8 cellular contexts compared by ENCODE assay signal in the genomic region with DNA sequence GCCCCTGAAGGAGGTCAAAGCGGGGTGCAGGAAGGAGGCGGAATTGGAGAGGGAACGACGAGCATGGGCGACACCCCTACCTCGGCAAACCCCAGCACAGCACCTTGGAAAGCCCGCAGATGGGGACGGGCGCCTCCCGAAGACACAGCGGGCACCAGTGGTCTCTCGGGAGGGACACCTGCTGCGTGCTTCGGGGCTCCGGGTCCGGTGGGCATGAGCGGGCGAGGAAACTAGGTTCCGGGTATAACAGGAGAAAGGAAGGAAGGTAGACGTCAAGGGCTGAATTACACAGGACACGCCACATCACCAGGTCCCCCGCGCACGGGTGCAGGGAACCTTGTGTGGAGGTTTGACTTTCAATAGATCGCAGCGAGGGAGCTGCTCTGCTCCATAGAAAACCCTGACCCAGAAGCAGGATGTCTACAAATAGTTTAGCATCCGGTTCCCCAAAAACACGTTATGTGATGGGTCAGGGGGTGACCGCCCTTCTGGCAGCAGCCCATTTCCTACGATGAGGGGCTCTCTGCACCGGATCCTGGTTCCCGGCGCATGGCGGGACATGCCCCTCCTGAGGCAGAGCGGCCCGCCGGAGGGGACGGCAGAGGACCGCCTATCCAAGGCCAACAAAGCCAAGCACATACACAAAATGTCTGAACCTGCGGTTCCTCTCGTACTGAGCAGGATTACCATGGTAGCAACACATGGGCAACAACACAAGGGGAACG.
A peak's percentile ranks its signal among the peaks of the same experiment; 100 is the strongest.
DNase-seq lines count a peak whose midpoint lies in the region; ATAC-seq, FAIRE-seq and TF ChIP-seq lines count a peak whose summit lies in the region.

No MANE protein-coding gene starts in this region.

- no peak overlapping the region for H3K27ac ChIP-seq in astrocyte (ENCODE audit: low read depth, low read length)
- H3K27ac ChIP-seq in psoas muscle, result no peak overlapping the region

- 40 to 59% (median 44%) methylated on average over 42 of the region's 42 CpGs for WGBS in psoas muscle, 3 donors

- peaks cover 17% of the 10 kb centered on the region for H3K9me3 Mint-ChIP-seq in astrocyte (ENCODE audit: unreplicated experiment)

- no peaks in the 10 kb centered on the region for H3K79me2 ChIP-seq in astrocyte (ENCODE audit: insufficient read depth, low read length)

- no peak overlapping the region for H3K27ac Mint-ChIP-seq in astrocyte (ENCODE audit: unreplicated experiment)

- DNase-seq in astrocyte (ENCODE audit: low read depth) (no peak), psoas muscle (no peak), GOT3 (lab: John Stamatoyannopoulos, UW) (no peak), NCI-H226 (no peak), COLO668 (lab: John Stamatoyannopoulos, UW; ENCODE audit: unreplicated experiment) (no peak)

- H3K36me3 ChIP-seq in astrocyte (ENCODE audit: insufficient read depth, low read length) (no peaks in the 10 kb centered on the region), psoas muscle (ENCODE audit: insufficient read depth in 1 of 2, low read depth in 1 of 2) (no peaks in the 10 kb centered on the region)

- intact Hi-C loops in psoas muscle (cut with DNase I), result loop anchor here (5.0 kb wide), 1 partner anchor 97 kb away; no protein-coding TSS in a partner anchor

- ATAC-seq in GM18873 (IDR thresholded peaks at IDR 0.05; ENCODE audit: low FRiP score, unreplicated experiment) (peak; percentile 17), HG03139 (IDR thresholded peaks at IDR 0.05; ENCODE audit: unreplicated experiment) (peak; percentile 14), psoas muscle (no peak), GM18511 (IDR thresholded peaks at IDR 0.05; ENCODE audit: unreplicated experiment) (no peak)

- H3K4me3 ChIP-seq in astrocyte (ENCODE audit: insufficient read depth, low read depth, low read length) (no peak overlapping the region), psoas muscle (peak overlapping the region; percentile 58)

- no peak for TF ChIP-seq CTCF in astrocyte (IDR thresholded peaks at IDR 0.05; ENCODE audit: insufficient read depth, low read depth, low read length)
- TF ChIP-seq CTCF in psoas muscle (IDR thresholded peaks at IDR 0.05), result no peak

- no peaks in the 10 kb centered on the region for H3K27me3 Mint-ChIP-seq in astrocyte (ENCODE audit: low read depth, unreplicated experiment)

- H3K27me3 ChIP-seq in astrocyte (ENCODE audit: insufficient read depth, low read length), result no peaks in the 10 kb centered on the region
- H3K27me3 ChIP-seq in psoas muscle (ENCODE audit: insufficient read depth in 3 of 3, low read length in 2 of 3), result peaks cover 0 to 10% (median 8%) of the 10 kb centered on the region in 3 donors

- H2AFZ ChIP-seq in astrocyte (ENCODE audit: low read depth, low read length), result no peak overlapping the region

- peak overlapping the region; percentile 22 for H3K4me2 ChIP-seq in astrocyte (ENCODE audit: low read length)

- no peaks in the 10 kb centered on the region for H3K4me1 ChIP-seq in astrocyte (ENCODE audit: insufficient read depth, low read length)
- no peaks in the 10 kb centered on the region for H3K4me1 ChIP-seq in psoas muscle

- no peak overlapping the region for H3K9ac ChIP-seq in astrocyte (ENCODE audit: low read length)

- no peak overlapping the region for H3K4me3 Mint-ChIP-seq in astrocyte (ENCODE audit: unreplicated experiment)

- H3K4me1 Mint-ChIP-seq in astrocyte (ENCODE audit: low read depth, unreplicated experiment), result no peaks in the 10 kb centered on the region

- no peaks in the 10 kb centered on the region for H4K20me1 ChIP-seq in astrocyte (ENCODE audit: insufficient read depth, low read length)

- no peaks in the 10 kb centered on the region for H3K36me3 Mint-ChIP-seq in astrocyte (ENCODE audit: low read depth, unreplicated experiment)

- H3K9me3 ChIP-seq in astrocyte (ENCODE audit: insufficient read depth, low read depth, low read length) (peaks cover 5% of the 10 kb centered on the region), psoas muscle (no peaks in the 10 kb centered on the region)

- FAIRE-seq in astrocyte (lab: Jason Lieb, UNC), result no peak

Comparison
In these comparisons a context has a peak if more than half of its experiments do, and no peak if none do; other contexts are left out.
1. ATAC-seq: peak in GM18873 (single experiment) and HG03139 (single experiment); none in psoas muscle (0 of 4) and GM18511 (single experiment).